ENCODE assay signal across 8 cellular contexts in genomic region chr10:95656291-95657164, GRCh38. TPM values are rescaled to one million over a fixed set of nuclear protein-coding genes. Genes with fewer than 3 reads are reported as not detected.
DNase-seq lines count a peak whose midpoint lies in the region; ATAC-seq and TF ChIP-seq lines count a peak whose summit lies in the region.

ALDH18A1 (minus strand) TSS chr10:95656711; CDS start chr10:95653377, 3,334 bp downstream.

- POLR2A ChIA-PET in naive thymus-derived CD4-positive, alpha-beta T cell (lab: Charles Lee), result interaction anchor here (0.8 to 1.6 kb wide), 2 partner anchors 36 to 37 kb away, joined by 3 to 6 read pairs; partner anchors contain the start of gene TCTN3

- peak within 1 kb of the TSS; percentile 98 to 100 (median 99) for H3K4me3 Mint-ChIP-seq in naive thymus-derived CD4-positive, alpha-beta T cell
- peak within 1 kb of the TSS; percentile 95 for H3K4me3 Mint-ChIP-seq in stimulated activated memory B cell treated with anti-CD40 and anti-IgM and Interleukin-4, amounts not matched to agents 10 μg/mL and 1 μg/mL and 100 μg/mL, for 72 hours

- H3K27ac ChIP-seq in naive thymus-derived CD4-positive, alpha-beta T cell (ENCODE audit: low read depth, low read length), result peak within 1 kb of the TSS; percentile 72

- H3K27ac Mint-ChIP-seq in naive thymus-derived CD4-positive, alpha-beta T cell, result peak within 1 kb of the TSS; percentile 82 to 97 (median 93)
- peak within 1 kb of the TSS; percentile 86 for H3K27ac Mint-ChIP-seq in stimulated activated memory B cell treated with anti-CD40 and anti-IgM and Interleukin-4, amounts not matched to agents 10 μg/mL and 1 μg/mL and 100 μg/mL, for 72 hours

- peaks cover 0 to 3% (median 0%) of the 10 kb centered on the region in 5 donors for H3K27me3 Mint-ChIP-seq in naive thymus-derived CD4-positive, alpha-beta T cell
- H3K27me3 Mint-ChIP-seq in stimulated activated memory B cell treated with anti-CD40 and anti-IgM and Interleukin-4, amounts not matched to agents 10 μg/mL and 1 μg/mL and 100 μg/mL, for 72 hours, result no peaks in the 10 kb centered on the region

- peak within 1 kb of the TSS; percentile 78 for H3K4me3 ChIP-seq in naive thymus-derived CD4-positive, alpha-beta T cell (ENCODE audit: low read length)

- peak; percentile 27; the same call in 1 of the 2 replicates for TF ChIP-seq EP300 in Ishikawa (IDR thresholded peaks at IDR 0.05; ENCODE audit: borderline replicate concordance)

- peaks cover 7 to 13% of the 10 kb centered on the region in 2 donors for H3K4me1 ChIP-seq in naive thymus-derived CD4-positive, alpha-beta T cell (ENCODE audit: control insufficient read depth in 2 of 2, insufficient read depth in 2 of 2, low read length in 2 of 2)

- TF ChIP-seq RAD21 in Ishikawa (IDR thresholded peaks at IDR 0.05; ENCODE audit: low read depth), result 0 out of 2 replicates have a peak, but pooled peaks have one; percentile 2

- DNase-seq in DMS79 treated with DMSO at 0.1 percent for 48 hours (lab: John Stamatoyannopoulos, UW), result peak; percentile 19
- DNase-seq in RPMI7951 (ENCODE audit: low read depth), result peak; percentile 84
- DNase-seq in activated T-helper 1 cell treated with Interleukin-2 at 50 U/mL for 16 hours (ENCODE audit: low read depth), result peak; percentile 86
- DNase-seq in fibroblast of gingiva (ENCODE audit: low read depth), result peak; percentile 88
- DNase-seq in naive thymus-derived CD4-positive, alpha-beta T cell, result peak; percentile 78 to 95 (median 88)

- peaks cover 7 to 40% (median 27%) of the 10 kb centered on the region in 7 donors for H3K4me1 Mint-ChIP-seq in naive thymus-derived CD4-positive, alpha-beta T cell
- peaks cover 23% of the 10 kb centered on the region for H3K4me1 Mint-ChIP-seq in stimulated activated memory B cell treated with anti-CD40 and anti-IgM and Interleukin-4, amounts not matched to agents 10 μg/mL and 1 μg/mL and 100 μg/mL, for 72 hours

- H3K27me3 ChIP-seq in naive thymus-derived CD4-positive, alpha-beta T cell (ENCODE audit: control insufficient read depth in 2 of 2, insufficient read depth in 2 of 2, low read length in 2 of 2), result no peaks in the 10 kb centered on the region

- CTCF ChIA-PET in naive thymus-derived CD4-positive, alpha-beta T cell (lab: Charles Lee), result no interaction called here

- intact Hi-C loops in naive thymus-derived CD4-positive, alpha-beta T cell (cut with micrococcal nuclease), result loop anchor here (1.0 to 10.0 kb wide), 6 partner anchors 38 to 474 kb away; partner anchors contain the start of genes SORBS1 (in 2 of the 2), CCNJ (in 1 of the 2) and ZNF518A (in 1 of the 2)

- peak; percentile 87 for ATAC-seq in GM21619 (IDR thresholded peaks at IDR 0.05; ENCODE audit: unreplicated experiment)
- ATAC-seq in naive thymus-derived CD4-positive, alpha-beta T cell, result peak; percentile 95
- ATAC-seq in stimulated activated memory B cell treated with anti-CD40 and anti-IgM and Interleukin-4, amounts not matched to agents 10 μg/mL and 1 μg/mL and 100 μg/mL, for 72 hours, result peak; percentile 97

- H3K9me3 Mint-ChIP-seq in naive thymus-derived CD4-positive, alpha-beta T cell, result peaks cover 0 to 7% (median 2%) of the 10 kb centered on the region in 11 donors
- peaks cover 3% of the 10 kb centered on the region for H3K9me3 Mint-ChIP-seq in stimulated activated memory B cell treated with anti-CD40 and anti-IgM and Interleukin-4, amounts not matched to agents 10 μg/mL and 1 μg/mL and 100 μg/mL, for 72 hours

- H3K36me3 ChIP-seq in naive thymus-derived CD4-positive, alpha-beta T cell (ENCODE audit: control insufficient read depth in 2 of 3, insufficient read depth in 3 of 3, low read length in 3 of 3), result peaks cover 0 to 14% (median 4%) of the 10 kb centered on the region in 3 experiments

- H3K9me3 ChIP-seq in naive thymus-derived CD4-positive, alpha-beta T cell (ENCODE audit: control insufficient read depth in 2 of 3, low read length in 3 of 3), result no peaks in the 10 kb centered on the region

- H3K36me3 Mint-ChIP-seq in naive thymus-derived CD4-positive, alpha-beta T cell, result peaks cover 4 to 28% (median 23%) of the 10 kb centered on the region in 5 donors
- H3K36me3 Mint-ChIP-seq in stimulated activated memory B cell treated with anti-CD40 and anti-IgM and Interleukin-4, amounts not matched to agents 10 μg/mL and 1 μg/mL and 100 μg/mL, for 72 hours, result peaks cover 21% of the 10 kb centered on the region

TF ChIP-seq in Ishikawa, 13 proteins besides CTCF, POLR2A, EP300 and RAD21:
- TF ChIP-seq YY1 (IDR thresholded peaks at IDR 0.05; ENCODE audit: low read depth) (peak; percentile 80), NFIC (IDR thresholded peaks at IDR 0.05) (no peak; the same call in 1 of the 2 replicates), FOXM1 (IDR thresholded peaks at IDR 0.05; ENCODE audit: borderline replicate concordance, low read depth) (no peak), CEBPB (IDR thresholded peaks at IDR 0.05) (no peak; the same call in 1 of the 2 replicates), CREB1 (IDR thresholded peaks at IDR 0.05; ENCODE audit: low read depth) (peak; percentile 86), REST (IDR thresholded peaks at IDR 0.05; ENCODE audit: low read depth) (no peak), TAF1 (IDR thresholded peaks at IDR 0.05; ENCODE audit: low read depth) (peak; percentile 47), EGR1 (IDR thresholded peaks at IDR 0.05) (peak; percentile 21), TEAD4 (IDR thresholded peaks at IDR 0.05) (no peak; the same call in 1 of the 2 replicates), TCF12 (IDR thresholded peaks at IDR 0.05; ENCODE audit: low read depth) (peak; percentile 58), ZBTB7A (IDR thresholded peaks at IDR 0.05; ENCODE audit: low read depth) (no peak)
- TF ChIP-seq, protein P1, sequence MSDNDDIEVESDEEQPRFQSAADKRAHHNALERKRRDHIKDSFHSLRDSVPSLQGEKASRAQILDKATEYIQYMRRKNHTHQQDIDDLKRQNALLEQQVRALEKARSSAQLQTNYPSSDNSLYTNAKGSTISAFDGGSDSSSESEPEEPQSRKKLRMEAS (IDR thresholded peaks at IDR 0.05), result peak; percentile 98
- TF ChIP-seq, protein P2, sequence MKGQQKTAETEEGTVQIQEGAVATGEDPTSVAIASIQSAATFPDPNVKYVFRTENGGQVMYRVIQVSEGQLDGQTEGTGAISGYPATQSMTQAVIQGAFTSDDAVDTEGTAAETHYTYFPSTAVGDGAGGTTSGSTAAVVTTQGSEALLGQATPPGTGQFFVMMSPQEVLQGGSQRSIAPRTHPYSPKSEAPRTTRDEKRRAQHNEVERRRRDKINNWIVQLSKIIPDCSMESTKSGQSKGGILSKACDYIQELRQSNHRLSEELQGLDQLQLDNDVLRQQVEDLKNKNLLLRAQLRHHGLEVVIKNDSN (IDR thresholded peaks at IDR 0.05), result peak; percentile 75

RNA-seq across cellular contexts. Expression of gene ALDH18A1, which starts in this region (rescaled TPM):
- 54.2 and 64.5 TPM in 2 replicates for total RNA-seq in RPMI7951 (2014; rRNA removed; shearing (Covaris generic))
- 10 to 100 TPM; 15.0 to 73.8 (median 26.0) TPM for total RNA-seq in naive thymus-derived CD4-positive, alpha-beta T cell
- 10 to 100 TPM; 51.9 to 62.4 TPM for polyA plus RNA-seq in naive thymus-derived CD4-positive, alpha-beta T cell

Comparison
In these comparisons a context has a peak if more than half of its experiments do, and no peak if none do; other contexts are left out.
1. Peak in every context shown above with its lines: DNase-seq, ATAC-seq, H3K4me3 ChIP-seq and H3K27ac ChIP-seq.
2. DNase-seq: peak in every context shown above with its lines; median percentile 88 in fibroblast of gingiva; 88 in naive thymus-derived CD4-positive, alpha-beta T cell; 86 in activated T-helper 1 cell treated with Interleukin-2 at 50 U/mL for 16 hours; 84 in RPMI7951; 19 in DMS79 treated with DMSO at 0.1 percent for 48 hours.